1 cellular context compared by ENCODE assay signal in genomic region chr6:1904494-1904854, GRCh38.
TF ChIP-seq lines count a peak whose summit lies in the region.

No MANE protein-coding gene starts in this region.

TF ChIP-seq in SK-N-SH treated with all-trans-retinoic acid at 6 μM for 48 hours, 23 proteins besides CTCF, POLR2A, EP300 and RAD21 (continued from another document):
- TF ChIP-seq, protein P1, sequence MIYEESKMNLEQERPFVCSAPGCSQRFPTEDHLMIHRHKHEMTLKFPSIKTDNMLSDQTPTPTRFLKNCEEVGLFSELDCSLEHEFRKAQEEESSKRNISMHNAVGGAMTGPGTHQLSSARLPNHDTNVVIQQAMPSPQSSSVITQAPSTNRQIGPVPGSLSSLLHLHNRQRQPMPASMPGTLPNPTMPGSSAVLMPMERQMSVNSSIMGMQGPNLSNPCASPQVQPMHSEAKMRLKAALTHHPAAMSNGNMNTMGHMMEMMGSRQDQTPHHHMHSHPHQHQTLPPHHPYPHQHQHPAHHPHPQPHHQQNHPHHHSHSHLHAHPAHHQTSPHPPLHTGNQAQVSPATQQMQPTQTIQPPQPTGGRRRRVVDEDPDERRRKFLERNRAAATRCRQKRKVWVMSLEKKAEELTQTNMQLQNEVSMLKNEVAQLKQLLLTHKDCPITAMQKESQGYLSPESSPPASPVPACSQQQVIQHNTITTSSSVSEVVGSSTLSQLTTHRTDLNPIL (CRISPR knock-in tag; IDR thresholded peaks at IDR 0.05; ENCODE audit: low read depth): no peak
- no peak for TF ChIP-seq ISL1 (CRISPR knock-in tag; IDR thresholded peaks at IDR 0.05)
- TF ChIP-seq ZNF70 (CRISPR knock-in tag; IDR thresholded peaks at IDR 0.05): no peak
- no peak for TF ChIP-seq ZC3H10 (CRISPR knock-in tag; IDR thresholded peaks at IDR 0.05)
- TF ChIP-seq, protein P2, sequence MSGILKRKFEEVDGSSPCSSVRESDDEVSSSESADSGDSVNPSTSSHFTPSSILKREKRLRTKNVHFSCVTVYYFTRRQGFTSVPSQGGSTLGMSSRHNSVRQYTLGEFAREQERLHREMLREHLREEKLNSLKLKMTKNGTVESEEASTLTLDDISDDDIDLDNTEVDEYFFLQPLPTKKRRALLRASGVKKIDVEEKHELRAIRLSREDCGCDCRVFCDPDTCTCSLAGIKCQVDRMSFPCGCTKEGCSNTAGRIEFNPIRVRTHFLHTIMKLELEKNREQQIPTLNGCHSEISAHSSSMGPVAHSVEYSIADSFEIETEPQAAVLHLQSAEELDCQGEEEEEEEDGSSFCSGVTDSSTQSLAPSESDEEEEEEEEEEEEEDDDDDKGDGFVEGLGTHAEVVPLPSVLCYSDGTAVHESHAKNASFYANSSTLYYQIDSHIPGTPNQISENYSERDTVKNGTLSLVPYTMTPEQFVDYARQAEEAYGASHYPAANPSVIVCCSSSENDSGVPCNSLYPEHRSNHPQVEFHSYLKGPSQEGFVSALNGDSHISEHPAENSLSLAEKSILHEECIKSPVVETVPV (CRISPR knock-in tag; IDR thresholded peaks at IDR 0.05): no peak
- TF ChIP-seq OSR1 (CRISPR knock-in tag; IDR thresholded peaks at IDR 0.05): no peak
- TF ChIP-seq POU6F1 (CRISPR knock-in tag; IDR thresholded peaks at IDR 0.05; ENCODE audit: borderline replicate concordance, low read depth): no peak
- no peak for TF ChIP-seq GLIS3 (CRISPR knock-in tag; IDR thresholded peaks at IDR 0.05)
- no peak for TF ChIP-seq PATZ1 (CRISPR knock-in tag; IDR thresholded peaks at IDR 0.05; ENCODE audit: borderline replicate concordance)
- TF ChIP-seq ESRRG (CRISPR knock-in tag; IDR thresholded peaks at IDR 0.05): no peak
- no peak for TF ChIP-seq ZNF8 (CRISPR knock-in tag; IDR thresholded peaks at IDR 0.05)
- TF ChIP-seq PPARA (CRISPR knock-in tag; IDR thresholded peaks at IDR 0.05; ENCODE audit: borderline replicate concordance): no peak
- TF ChIP-seq, protein P3, sequence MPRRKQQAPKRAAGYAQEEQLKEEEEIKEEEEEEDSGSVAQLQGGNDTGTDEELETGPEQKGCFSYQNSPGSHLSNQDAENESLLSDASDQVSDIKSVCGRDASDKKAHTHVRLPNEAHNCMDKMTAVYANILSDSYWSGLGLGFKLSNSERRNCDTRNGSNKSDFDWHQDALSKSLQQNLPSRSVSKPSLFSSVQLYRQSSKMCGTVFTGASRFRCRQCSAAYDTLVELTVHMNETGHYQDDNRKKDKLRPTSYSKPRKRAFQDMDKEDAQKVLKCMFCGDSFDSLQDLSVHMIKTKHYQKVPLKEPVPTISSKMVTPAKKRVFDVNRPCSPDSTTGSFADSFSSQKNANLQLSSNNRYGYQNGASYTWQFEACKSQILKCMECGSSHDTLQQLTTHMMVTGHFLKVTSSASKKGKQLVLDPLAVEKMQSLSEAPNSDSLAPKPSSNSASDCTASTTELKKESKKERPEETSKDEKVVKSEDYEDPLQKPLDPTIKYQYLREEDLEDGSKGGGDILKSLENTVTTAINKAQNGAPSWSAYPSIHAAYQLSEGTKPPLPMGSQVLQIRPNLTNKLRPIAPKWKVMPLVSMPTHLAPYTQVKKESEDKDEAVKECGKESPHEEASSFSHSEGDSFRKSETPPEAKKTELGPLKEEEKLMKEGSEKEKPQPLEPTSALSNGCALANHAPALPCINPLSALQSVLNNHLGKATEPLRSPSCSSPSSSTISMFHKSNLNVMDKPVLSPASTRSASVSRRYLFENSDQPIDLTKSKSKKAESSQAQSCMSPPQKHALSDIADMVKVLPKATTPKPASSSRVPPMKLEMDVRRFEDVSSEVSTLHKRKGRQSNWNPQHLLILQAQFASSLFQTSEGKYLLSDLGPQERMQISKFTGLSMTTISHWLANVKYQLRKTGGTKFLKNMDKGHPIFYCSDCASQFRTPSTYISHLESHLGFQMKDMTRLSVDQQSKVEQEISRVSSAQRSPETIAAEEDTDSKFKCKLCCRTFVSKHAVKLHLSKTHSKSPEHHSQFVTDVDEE (CRISPR knock-in tag; IDR thresholded peaks at IDR 0.05): no peak
